In the genomic region with DNA sequence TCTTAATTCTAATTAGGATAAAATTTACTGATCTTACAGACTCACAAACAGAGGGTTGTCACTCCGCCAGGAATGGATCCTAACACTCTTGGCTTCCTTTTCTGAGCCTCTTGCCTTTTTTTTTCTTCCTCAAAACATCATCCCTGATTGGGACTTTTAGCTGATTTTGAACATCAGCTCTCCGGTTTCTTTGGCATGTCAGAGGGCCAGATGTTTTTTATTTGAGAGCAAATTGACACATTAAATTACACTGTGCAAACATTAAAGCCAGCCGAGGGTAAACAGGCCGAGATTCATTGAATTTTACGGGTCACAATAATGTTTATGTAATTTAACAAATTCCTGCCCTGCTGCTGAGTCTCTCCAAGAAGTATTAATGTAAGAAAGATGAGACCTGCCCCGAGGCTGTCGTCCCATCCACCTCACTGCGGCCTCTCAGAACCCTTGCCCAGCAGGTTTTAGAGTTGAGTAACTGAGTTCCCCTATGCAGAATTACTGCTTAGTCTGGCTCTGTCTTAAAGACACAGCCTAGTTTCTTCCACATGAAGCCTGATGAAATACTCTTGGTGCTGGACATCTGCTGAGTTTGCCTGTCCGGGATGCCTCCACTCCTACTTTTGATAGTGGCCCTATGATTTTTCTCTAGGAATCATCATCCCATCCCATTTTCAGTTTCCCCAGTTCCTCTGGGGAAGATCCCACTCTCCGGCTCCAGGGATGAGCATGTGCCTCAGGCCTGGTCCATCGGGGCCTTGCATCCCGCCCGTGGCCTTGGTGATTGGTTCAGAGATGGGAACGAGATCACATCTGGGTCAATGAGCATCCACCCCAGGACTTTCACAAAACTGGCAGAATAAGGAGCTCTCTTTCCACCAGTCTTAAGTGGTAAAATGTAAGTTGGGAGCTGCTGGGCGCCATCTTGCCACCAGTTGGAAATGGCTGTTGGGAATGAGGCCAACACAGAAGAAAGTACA, we compare ENCODE assay signal across 11 cellular contexts.
DNase-seq lines count a peak whose midpoint lies in the region; TF ChIP-seq lines count a peak whose summit lies in the region.
"Had no signal": no experiment of that assay in that cellular context is flagged by ENCODE, and none has a peak within 500 bp of the region (broad histone marks: within the 10 kb centered on the region; RNA-seq: fewer than 3 reads in every experiment).

No MANE protein-coding gene starts in this region.

- WGBS in sigmoid colon, 2 donors: 49 to 70% methylated on average over 15 of the region's 15 CpGs
- 87 to 94% methylated on average over 15 of the region's 15 CpGs for WGBS in endodermal cell (ENCODE audit: insufficient coverage in 1 of 2, insufficient read length in 1 of 2), 2 experiments

- peaks cover 13% of the 10 kb centered on the region for H3K27me3 Mint-ChIP-seq in endodermal cell (ENCODE audit: insufficient read depth)
- H3K27me3 Mint-ChIP-seq: activated naive CD4-positive, alpha-beta T cell treated with anti-CD3 and anti-CD28 coated beads, Interleukin-2, amount 50 U/mL, for 24 hours had no signal

- TF ChIP-seq CTCF in colonic mucosa (IDR thresholded peaks at IDR 0.05) (no peak), sigmoid colon (IDR thresholded peaks at IDR 0.05) (no peak), endodermal cell (conservative IDR thresholded peaks at IDR 0.05) (no peak)

- no peaks in the 10 kb centered on the region for H3K9me3 Mint-ChIP-seq in endodermal cell
- H3K9me3 Mint-ChIP-seq: activated naive CD4-positive, alpha-beta T cell treated with anti-CD3 and anti-CD28 coated beads, Interleukin-2, amount 50 U/mL, for 24 hours had no signal

- intact Hi-C loops in colonic mucosa (cut with DNase I) (no loop called here), sigmoid colon (cut with DNase I) (loop anchor here (5.0 kb wide), 3 partner anchors 52 to 172 kb away; no protein-coding TSS in a partner anchor)

- DNase-seq in DMS79 treated with DMSO at 0.1 percent for 48 hours (lab: John Stamatoyannopoulos, UW) (peak; percentile 47), NCI-H2171 (lab: John Stamatoyannopoulos, UW) (peak; percentile 33), colonic mucosa (peak; percentile 17), sigmoid colon (peak; percentile 79), activated T-cell treated with anti-CD3 and anti-CD28 coated beads for 4 hours (no peak), endodermal cell (no peak), cerebellar nuclear complex (lab: John Stamatoyannopoulos, UW) (no peak)
- DNase-seq in stimulated activated CD4-positive, alpha-beta T cell treated with anti-CD3 and anti-CD28 coated beads, Interleukin-2, amount 100 ng/mL, for 24 hours: no peak
- DNase-seq: stimulated activated CD8-positive, alpha-beta memory T cell treated with anti-CD3 and anti-CD28 coated beads, Interleukin-4, amount 100 ng/mL, for 48 hours had no signal

- no peaks in the 10 kb centered on the region for H3K4me1 ChIP-seq in colonic mucosa
- peaks cover 0 to 85% (median 81%) of the 10 kb centered on the region in 4 donors for H3K4me1 ChIP-seq in sigmoid colon
- peaks cover 27% of the 10 kb centered on the region for H3K4me1 ChIP-seq in endodermal cell (ENCODE audit: control insufficient read depth, insufficient read depth, low read length)

- H3K9me3 ChIP-seq in colonic mucosa (no peaks in the 10 kb centered on the region), sigmoid colon (no peaks in the 10 kb centered on the region), endodermal cell (ENCODE audit: control insufficient read depth, low read length) (no peaks in the 10 kb centered on the region)

- no peak overlapping the region for H3K27ac Mint-ChIP-seq in endodermal cell
- H3K27ac Mint-ChIP-seq: activated naive CD4-positive, alpha-beta T cell treated with anti-CD3 and anti-CD28 coated beads, Interleukin-2, amount 50 U/mL, for 24 hours had no signal

- H3K4me3 ChIP-seq in colonic mucosa (no peak overlapping the region), sigmoid colon (no peak overlapping the region), endodermal cell (ENCODE audit: low read length) (no peak overlapping the region)

- no peak for TF ChIP-seq POLR2A in sigmoid colon (IDR thresholded peaks at IDR 0.05)

- TF ChIP-seq EP300 in sigmoid colon (IDR thresholded peaks at IDR 0.05): no peak

- peaks cover 52% of the 10 kb centered on the region for H3K4me1 Mint-ChIP-seq in endodermal cell

- H3K27me3 ChIP-seq in colonic mucosa (no peaks in the 10 kb centered on the region), sigmoid colon (no peaks in the 10 kb centered on the region), endodermal cell (ENCODE audit: control insufficient read depth, insufficient read depth, low read length, poor library complexity, severe bottlenecking) (no peaks in the 10 kb centered on the region)

- no peaks in the 10 kb centered on the region for H3K36me3 Mint-ChIP-seq in endodermal cell (ENCODE audit: low read depth)
- H3K36me3 Mint-ChIP-seq: activated naive CD4-positive, alpha-beta T cell treated with anti-CD3 and anti-CD28 coated beads, Interleukin-2, amount 50 U/mL, for 24 hours had no signal

- H3K36me3 ChIP-seq in colonic mucosa (no peaks in the 10 kb centered on the region), sigmoid colon (no peaks in the 10 kb centered on the region), endodermal cell (ENCODE audit: control insufficient read depth, insufficient read depth, low read length) (no peaks in the 10 kb centered on the region)

- H3K27ac ChIP-seq in colonic mucosa: no peak overlapping the region
- peak overlapping the region; percentile 62 to 91 (median 86) for H3K27ac ChIP-seq in sigmoid colon
- H3K27ac ChIP-seq in endodermal cell (ENCODE audit: low read depth, low read length): no peak overlapping the region
- H3K27ac ChIP-seq: parathyroid adenoma had no signal

- no peak overlapping the region for H3K4me3 Mint-ChIP-seq in endodermal cell
- H3K4me3 Mint-ChIP-seq: activated naive CD4-positive, alpha-beta T cell treated with anti-CD3 and anti-CD28 coated beads, Interleukin-2, amount 50 U/mL, for 24 hours had no signal

- H3K9ac ChIP-seq in colonic mucosa (ENCODE audit: low read depth in 2 of 2, low read length in 2 of 2) (no peak overlapping the region), endodermal cell (ENCODE audit: extremely low read depth, low read length, poor library complexity, severe bottlenecking) (no peak overlapping the region)
- H3K9ac ChIP-seq: parathyroid adenoma had no signal

Comparison
In these comparisons a context has a peak if more than half of its experiments do, and no peak if none do; other contexts are left out.
1. DNase-seq: peak in DMS79 treated with DMSO at 0.1 percent for 48 hours (single experiment), NCI-H2171 (single experiment), colonic mucosa (single experiment) and sigmoid colon (single experiment); none in activated T-cell treated with anti-CD3 and anti-CD28 coated beads for 4 hours (single experiment), stimulated activated CD4-positive, alpha-beta T cell treated with anti-CD3 and anti-CD28 coated beads, Interleukin-2, amount 100 ng/mL, for 24 hours (0 of 2), endodermal cell (single experiment) and cerebellar nuclear complex (0 of 2).
2. H3K27ac ChIP-seq: peak in sigmoid colon (4 of 4); none in colonic mucosa (single experiment) and endodermal cell (single experiment).